ENCODE assay signal across 21 cellular contexts in the genomic region with DNA sequence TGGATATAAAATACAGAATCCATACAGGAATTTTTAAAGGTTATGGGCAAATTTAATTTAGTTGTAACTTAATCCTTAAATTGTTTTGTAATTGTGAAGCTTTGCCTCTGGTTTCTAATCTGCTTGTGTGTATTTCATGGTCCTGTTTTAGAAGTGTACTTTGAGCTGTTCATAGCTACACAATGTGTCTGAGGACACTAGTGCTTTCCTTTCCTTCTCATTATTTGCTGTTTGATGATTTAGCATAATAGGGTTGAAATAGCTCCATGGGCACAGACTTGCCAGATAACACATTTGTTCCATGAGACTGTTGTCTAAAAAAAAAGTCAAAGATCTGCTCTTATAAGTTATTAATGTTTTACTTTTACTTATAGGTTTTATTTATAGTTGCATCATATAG.
DNase-seq lines count a peak whose midpoint lies in the region; ATAC-seq and TF ChIP-seq lines count a peak whose summit lies in the region.
"Had no signal": no experiment of that assay in that cellular context is flagged by ENCODE, and none has a peak within 500 bp of the region (broad histone marks: within the 10 kb centered on the region; RNA-seq: fewer than 3 reads in every experiment).

No MANE protein-coding gene starts in this region.

- H3K9me3 Mint-ChIP-seq in HFFc6: no peaks in the 10 kb centered on the region
- H3K9me3 Mint-ChIP-seq: CD4-positive, alpha-beta T cell had no signal

- no peak for TF ChIP-seq CTCF in HFFc6 (IDR thresholded peaks at IDR 0.05)
- no peak for TF ChIP-seq CTCF in hepatocyte (IDR thresholded peaks at IDR 0.05; ENCODE audit: poor library complexity)
- TF ChIP-seq CTCF in right lobe of liver (IDR thresholded peaks at IDR 0.05): no peak
- TF ChIP-seq CTCF in smooth muscle cell (IDR thresholded peaks at IDR 0.05; ENCODE audit: borderline replicate concordance, insufficient read depth, poor library complexity, severe bottlenecking): no peak

- H3K27me3 Mint-ChIP-seq in HFFc6 (ENCODE audit: insufficient read depth): peaks cover 11% of the 10 kb centered on the region
- H3K27me3 Mint-ChIP-seq: CD4-positive, alpha-beta T cell had no signal

- peaks cover 22% of the 10 kb centered on the region for H3K4me1 ChIP-seq in hepatocyte (ENCODE audit: insufficient read depth)
- H3K4me1 ChIP-seq in right lobe of liver: peaks cover 0 to 46% (median 19%) of the 10 kb centered on the region in 4 donors
- H3K4me1 ChIP-seq in smooth muscle cell (ENCODE audit: low read depth): peaks cover 17% of the 10 kb centered on the region

- DNase-seq in HFFc6 (no peak), hepatocyte (ENCODE audit: low spot score) (no peak), right lobe of liver (no peak), smooth muscle cell (lab: John Stamatoyannopoulos, UW; ENCODE audit: unreplicated experiment) (no peak), NCI-H2029 (lab: John Stamatoyannopoulos, UW) (no peak), NCI-H2227 treated with DMSO at 0.1 percent for 48 hours (lab: John Stamatoyannopoulos, UW) (no peak)
- DNase-seq: AML-193; CD4-positive, alpha-beta T cell; NCI-H1092; NCI-H1417 treated with DMSO at 0.1 percent for 48 hours; NCI-H1694 treated with DMSO at 0.1 percent for 48 hours; NCI-H2081 treated with DMSO at 0.1 percent for 48 hours; NCI-H2171 treated with DMSO at 0.1 percent for 48 hours; NCI-H446; NCI-H526; NCI-H82; PC-9; Right ventricle myocardium superior had no signal

- H3K36me3 ChIP-seq in hepatocyte (replicated peaks; ENCODE audit: insufficient read depth, low read depth) (no peaks in the 10 kb centered on the region), right lobe of liver (peaks cover 0 to 22% (median 7%) of the 10 kb centered on the region in 4 donors), smooth muscle cell (ENCODE audit: low read depth) (peaks cover 3% of the 10 kb centered on the region)

- no peaks in the 10 kb centered on the region for H4K20me1 ChIP-seq in hepatocyte (ENCODE audit: insufficient read depth, poor library complexity, severe bottlenecking)
- no peaks in the 10 kb centered on the region for H4K20me1 ChIP-seq in smooth muscle cell (ENCODE audit: low read depth)
- H4K20me1 ChIP-seq: BLaER1 treated with 17β-estradiol and CSF1 and Interleukin-3, amounts not matched to agents 10 nM and 100 nM had no signal

- peak overlapping the region; percentile 54 for H3K27ac Mint-ChIP-seq in HFFc6
- H3K27ac Mint-ChIP-seq: CD4-positive, alpha-beta T cell had no signal

- H2AFZ ChIP-seq in hepatocyte (no peak overlapping the region), smooth muscle cell (ENCODE audit: low read depth) (no peak overlapping the region)
- H2AFZ ChIP-seq: PC-9 had no signal

- no peak overlapping the region for H3K4me3 ChIP-seq in hepatocyte
- H3K4me3 ChIP-seq in right lobe of liver: no peak overlapping the region
- no peak overlapping the region for H3K4me3 ChIP-seq in smooth muscle cell
- H3K4me3 ChIP-seq: BLaER1 treated with 17β-estradiol and CSF1 and Interleukin-3, amounts not matched to agents 10 nM and 100 nM; PC-9; SJSA1 had no signal

- no peaks in the 10 kb centered on the region for H3K9me2 ChIP-seq in hepatocyte (replicated peaks; ENCODE audit: insufficient read depth)

- H3K79me2 ChIP-seq in hepatocyte: no peaks in the 10 kb centered on the region
- H3K79me2 ChIP-seq in smooth muscle cell (ENCODE audit: low read depth): no peaks in the 10 kb centered on the region

- no peak for TF ChIP-seq POLR2A in right lobe of liver (IDR thresholded peaks at IDR 0.05)

- no peaks in the 10 kb centered on the region for H3K27me3 ChIP-seq in hepatocyte
- H3K27me3 ChIP-seq in right lobe of liver: no peaks in the 10 kb centered on the region
- no peaks in the 10 kb centered on the region for H3K27me3 ChIP-seq in smooth muscle cell (ENCODE audit: low read depth)
- H3K27me3 ChIP-seq: BLaER1 treated with 17β-estradiol and CSF1 and Interleukin-3, amounts not matched to agents 10 nM and 100 nM; SJSA1 had no signal

- peak overlapping the region; percentile 25 for H3K4me3 Mint-ChIP-seq in HFFc6
- H3K4me3 Mint-ChIP-seq: CD4-positive, alpha-beta T cell had no signal

- peaks cover 11% of the 10 kb centered on the region for H3F3A ChIP-seq in smooth muscle cell (ENCODE audit: low read depth)

- H3K4me2 ChIP-seq in hepatocyte: peak overlapping the region; percentile 0
- peak overlapping the region; percentile 26 for H3K4me2 ChIP-seq in smooth muscle cell
- H3K4me2 ChIP-seq: PC-9 had no signal

- H3K27ac ChIP-seq in hepatocyte (peak overlapping the region; percentile 50), right lobe of liver (peak overlapping the region in 1 of 3 donors; percentile 24), smooth muscle cell (ENCODE audit: low read depth) (peak overlapping the region; percentile 91)
- H3K27ac ChIP-seq: BLaER1 treated with 17β-estradiol and CSF1 and Interleukin-3, amounts not matched to agents 10 nM and 100 nM; PC-9; SJSA1 had no signal

- H3K36me3 Mint-ChIP-seq in HFFc6 (ENCODE audit: low read depth): peaks cover 62% of the 10 kb centered on the region

- H3K4me1 Mint-ChIP-seq in HFFc6 (ENCODE audit: low read depth): peaks cover 95% of the 10 kb centered on the region

- H3K9me3 ChIP-seq in hepatocyte (ENCODE audit: low read depth): no peaks in the 10 kb centered on the region
- H3K9me3 ChIP-seq in right lobe of liver: no peaks in the 10 kb centered on the region
- H3K9me3 ChIP-seq in smooth muscle cell (replicated peaks; ENCODE audit: low read depth): no peaks in the 10 kb centered on the region
- H3K9me3 ChIP-seq: BLaER1 treated with 17β-estradiol and CSF1 and Interleukin-3, amounts not matched to agents 10 nM and 100 nM; SJSA1 had no signal

- no peak overlapping the region for H3K9ac ChIP-seq in smooth muscle cell (ENCODE audit: low read depth)
- H3K9ac ChIP-seq: BLaER1 treated with 17β-estradiol and CSF1 and Interleukin-3, amounts not matched to agents 10 nM and 100 nM had no signal

- ATAC-seq in right lobe of liver: peak in 3 of 4 donors; percentile 17 to 35 (median 20)
- ATAC-seq in HG02678 (IDR thresholded peaks at IDR 0.05; ENCODE audit: unreplicated experiment): no peak

- intact Hi-C loops in right lobe of liver (cut with DNase I): no loop called here
